ENCODE assay signal across 1 cellular context in the genomic region with DNA sequence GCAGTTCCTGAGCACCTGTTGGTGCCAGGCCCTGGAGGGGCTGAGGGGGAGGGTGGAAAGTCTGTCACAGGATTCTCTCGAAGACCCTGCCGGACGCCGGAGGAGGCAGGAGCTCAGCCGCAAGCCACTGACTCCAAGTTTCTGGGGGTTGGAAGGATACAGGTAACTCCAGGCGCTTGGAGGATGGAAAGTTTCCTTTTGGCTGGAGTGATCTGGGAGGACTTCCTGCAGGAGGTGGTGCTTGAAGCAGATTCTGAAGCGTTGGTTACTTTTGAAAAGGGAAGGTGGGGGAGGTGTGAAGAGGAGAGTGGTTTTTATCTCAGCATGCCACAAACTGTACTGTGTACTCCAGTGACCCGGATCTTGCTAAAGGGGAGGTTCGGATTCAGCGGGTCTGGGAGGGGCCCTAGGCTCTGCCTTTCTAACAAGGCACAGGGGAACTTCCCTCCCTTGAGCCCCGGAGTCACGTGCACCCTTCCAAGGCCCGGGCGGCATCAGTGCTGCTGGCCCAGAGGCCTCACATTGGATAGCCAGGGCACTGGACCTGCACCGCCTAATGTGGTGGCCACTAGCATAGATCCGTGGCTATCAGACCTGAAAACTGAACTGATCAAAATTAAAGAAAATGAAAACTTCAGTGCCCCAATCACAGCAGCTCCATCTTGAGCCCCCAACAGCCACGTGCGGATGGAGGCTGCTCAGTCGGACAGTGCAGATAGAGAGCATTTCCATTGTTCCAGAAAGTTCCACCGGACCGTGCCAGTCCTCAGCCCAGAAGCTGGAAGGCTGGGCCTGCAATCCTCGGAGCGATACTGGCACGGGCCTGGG.
A peak's percentile ranks its signal among the peaks of the same experiment; 100 is the strongest.
TF ChIP-seq lines count a peak whose summit lies in the region.

No MANE protein-coding gene starts in this region.

TF ChIP-seq in K562, 482 proteins besides CTCF, POLR2A, EP300 and RAD21 (continued from another document):
- TF ChIP-seq, protein P1, sequence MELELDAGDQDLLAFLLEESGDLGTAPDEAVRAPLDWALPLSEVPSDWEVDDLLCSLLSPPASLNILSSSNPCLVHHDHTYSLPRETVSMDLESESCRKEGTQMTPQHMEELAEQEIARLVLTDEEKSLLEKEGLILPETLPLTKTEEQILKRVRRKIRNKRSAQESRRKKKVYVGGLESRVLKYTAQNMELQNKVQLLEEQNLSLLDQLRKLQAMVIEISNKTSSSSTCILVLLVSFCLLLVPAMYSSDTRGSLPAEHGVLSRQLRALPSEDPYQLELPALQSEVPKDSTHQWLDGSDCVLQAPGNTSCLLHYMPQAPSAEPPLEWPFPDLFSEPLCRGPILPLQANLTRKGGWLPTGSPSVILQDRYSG (tag; conservative IDR thresholded peaks at IDR 0.05; ENCODE audit: low read depth): peak; percentile 55; the same call in 1 of the 2 replicates
- TF ChIP-seq, protein P2, sequence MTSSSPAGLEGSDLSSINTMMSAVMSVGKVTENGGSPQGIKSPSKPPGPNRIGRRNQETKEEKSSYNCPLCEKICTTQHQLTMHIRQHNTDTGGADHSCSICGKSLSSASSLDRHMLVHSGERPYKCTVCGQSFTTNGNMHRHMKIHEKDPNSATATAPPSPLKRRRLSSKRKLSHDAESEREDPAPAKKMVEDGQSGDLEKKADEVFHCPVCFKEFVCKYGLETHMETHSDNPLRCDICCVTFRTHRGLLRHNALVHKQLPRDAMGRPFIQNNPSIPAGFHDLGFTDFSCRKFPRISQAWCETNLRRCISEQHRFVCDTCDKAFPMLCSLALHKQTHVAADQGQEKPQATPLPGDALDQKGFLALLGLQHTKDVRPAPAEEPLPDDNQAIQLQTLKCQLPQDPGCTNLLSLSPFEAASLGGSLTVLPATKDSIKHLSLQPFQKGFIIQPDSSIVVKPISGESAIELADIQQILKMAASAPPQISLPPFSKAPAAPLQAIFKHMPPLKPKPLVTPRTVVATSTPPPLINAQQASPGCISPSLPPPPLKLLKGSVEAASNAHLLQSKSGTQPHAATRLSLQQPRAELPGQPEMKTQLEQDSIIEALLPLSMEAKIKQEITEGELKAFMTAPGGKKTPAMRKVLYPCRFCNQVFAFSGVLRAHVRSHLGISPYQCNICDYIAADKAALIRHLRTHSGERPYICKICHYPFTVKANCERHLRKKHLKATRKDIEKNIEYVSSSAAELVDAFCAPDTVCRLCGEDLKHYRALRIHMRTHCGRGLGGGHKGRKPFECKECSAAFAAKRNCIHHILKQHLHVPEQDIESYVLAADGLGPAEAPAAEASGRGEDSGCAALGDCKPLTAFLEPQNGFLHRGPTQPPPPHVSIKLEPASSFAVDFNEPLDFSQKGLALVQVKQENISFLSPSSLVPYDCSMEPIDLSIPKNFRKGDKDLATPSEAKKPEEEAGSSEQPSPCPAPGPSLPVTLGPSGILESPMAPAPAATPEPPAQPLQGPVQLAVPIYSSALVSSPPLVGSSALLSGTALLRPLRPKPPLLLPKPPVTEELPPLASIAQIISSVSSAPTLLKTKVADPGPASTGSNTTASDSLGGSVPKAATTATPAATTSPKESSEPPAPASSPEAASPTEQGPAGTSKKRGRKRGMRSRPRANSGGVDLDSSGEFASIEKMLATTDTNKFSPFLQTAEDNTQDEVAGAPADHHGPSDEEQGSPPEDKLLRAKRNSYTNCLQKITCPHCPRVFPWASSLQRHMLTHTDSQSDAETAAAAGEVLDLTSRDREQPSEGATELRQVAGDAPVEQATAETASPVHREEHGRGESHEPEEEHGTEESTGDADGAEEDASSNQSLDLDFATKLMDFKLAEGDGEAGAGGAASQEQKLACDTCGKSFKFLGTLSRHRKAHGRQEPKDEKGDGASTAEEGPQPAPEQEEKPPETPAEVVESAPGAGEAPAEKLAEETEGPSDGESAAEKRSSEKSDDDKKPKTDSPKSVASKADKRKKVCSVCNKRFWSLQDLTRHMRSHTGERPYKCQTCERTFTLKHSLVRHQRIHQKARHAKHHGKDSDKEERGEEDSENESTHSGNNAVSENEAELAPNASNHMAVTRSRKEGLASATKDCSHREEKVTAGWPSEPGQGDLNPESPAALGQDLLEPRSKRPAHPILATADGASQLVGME (CRISPR knock-in tag; IDR thresholded peaks at IDR 0.05): no peak
- TF ChIP-seq ZFP36 (IDR thresholded peaks at IDR 0.05; ENCODE audit: low read depth, low read length, partially characterized antibody): peak; percentile 100
- no peak for TF ChIP-seq SAFB (IDR thresholded peaks at IDR 0.05; ENCODE audit: borderline replicate concordance, low read depth, low read length)
- no peak for TF ChIP-seq NEUROD1 (IDR thresholded peaks at IDR 0.05; ENCODE audit: borderline replicate concordance, low read depth, low read length, partially characterized antibody)
- TF ChIP-seq SMAD2 (IDR thresholded peaks at IDR 0.05; ENCODE audit: low read depth, low read length): no peak
- TF ChIP-seq PTRF (tag; IDR thresholded peaks at IDR 0.05): no peak
- TF ChIP-seq, protein P3, sequence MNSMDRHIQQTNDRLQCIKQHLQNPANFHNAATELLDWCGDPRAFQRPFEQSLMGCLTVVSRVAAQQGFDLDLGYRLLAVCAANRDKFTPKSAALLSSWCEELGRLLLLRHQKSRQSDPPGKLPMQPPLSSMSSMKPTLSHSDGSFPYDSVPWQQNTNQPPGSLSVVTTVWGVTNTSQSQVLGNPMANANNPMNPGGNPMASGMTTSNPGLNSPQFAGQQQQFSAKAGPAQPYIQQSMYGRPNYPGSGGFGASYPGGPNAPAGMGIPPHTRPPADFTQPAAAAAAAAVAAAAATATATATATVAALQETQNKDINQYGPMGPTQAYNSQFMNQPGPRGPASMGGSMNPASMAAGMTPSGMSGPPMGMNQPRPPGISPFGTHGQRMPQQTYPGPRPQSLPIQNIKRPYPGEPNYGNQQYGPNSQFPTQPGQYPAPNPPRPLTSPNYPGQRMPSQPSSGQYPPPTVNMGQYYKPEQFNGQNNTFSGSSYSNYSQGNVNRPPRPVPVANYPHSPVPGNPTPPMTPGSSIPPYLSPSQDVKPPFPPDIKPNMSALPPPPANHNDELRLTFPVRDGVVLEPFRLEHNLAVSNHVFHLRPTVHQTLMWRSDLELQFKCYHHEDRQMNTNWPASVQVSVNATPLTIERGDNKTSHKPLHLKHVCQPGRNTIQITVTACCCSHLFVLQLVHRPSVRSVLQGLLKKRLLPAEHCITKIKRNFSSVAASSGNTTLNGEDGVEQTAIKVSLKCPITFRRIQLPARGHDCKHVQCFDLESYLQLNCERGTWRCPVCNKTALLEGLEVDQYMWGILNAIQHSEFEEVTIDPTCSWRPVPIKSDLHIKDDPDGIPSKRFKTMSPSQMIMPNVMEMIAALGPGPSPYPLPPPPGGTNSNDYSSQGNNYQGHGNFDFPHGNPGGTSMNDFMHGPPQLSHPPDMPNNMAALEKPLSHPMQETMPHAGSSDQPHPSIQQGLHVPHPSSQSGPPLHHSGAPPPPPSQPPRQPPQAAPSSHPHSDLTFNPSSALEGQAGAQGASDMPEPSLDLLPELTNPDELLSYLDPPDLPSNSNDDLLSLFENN (IDR thresholded peaks at IDR 0.05; ENCODE audit: low read depth in 2 of 2, low read length in 2 of 2): no peak
- TF ChIP-seq HMG20A (CRISPR knock-in tag; conservative IDR thresholded peaks at IDR 0.05): no peak
- peak; percentile 78 for TF ChIP-seq TEAD4 (IDR thresholded peaks at IDR 0.05; ENCODE audit: low read length)
- TF ChIP-seq TEAD4 (CRISPR knock-in tag; IDR thresholded peaks at IDR 0.05; ENCODE audit: borderline replicate concordance): no peak
- TF ChIP-seq HDAC6 (IDR thresholded peaks at IDR 0.05; ENCODE audit: low read depth, low read length): no peak
- TF ChIP-seq ZC3H11A (IDR thresholded peaks at IDR 0.05; ENCODE audit: low read depth, low read length): no peak
- TF ChIP-seq ZNF212 (CRISPR knock-in tag; IDR thresholded peaks at IDR 0.05): no peak
- no peak for TF ChIP-seq RBM17 (IDR thresholded peaks at IDR 0.05; ENCODE audit: borderline replicate concordance, low read depth, low read length)
- no peak for TF ChIP-seq KHSRP (IDR thresholded peaks at IDR 0.05)
- no peak for TF ChIP-seq ZKSCAN8 (CRISPR knock-in tag; IDR thresholded peaks at IDR 0.05)
- TF ChIP-seq HEY1 (CRISPR knock-in tag; IDR thresholded peaks at IDR 0.05; ENCODE audit: borderline replicate concordance): no peak
- TF ChIP-seq FOXK1 (CRISPR knock-in tag; IDR thresholded peaks at IDR 0.05; ENCODE audit: borderline replicate concordance): 0 out of 2 replicates have a peak, but pooled peaks have one; percentile 54
- TF ChIP-seq SOX6 (IDR thresholded peaks at IDR 0.05): peak; percentile 87
- no peak for TF ChIP-seq PHB2 (IDR thresholded peaks at IDR 0.05; ENCODE audit: low read depth)
- no peak for TF ChIP-seq PHF21A (IDR thresholded peaks at IDR 0.05; ENCODE audit: borderline replicate concordance, low read depth)
- TF ChIP-seq LARP7 (IDR thresholded peaks at IDR 0.05): no peak
- peak; percentile 70 for TF ChIP-seq SMARCE1 (IDR thresholded peaks at IDR 0.05)
- peak; percentile 24 for TF ChIP-seq TAF1 (IDR thresholded peaks at IDR 0.05; ENCODE audit: control insufficient read depth, extremely low read depth, insufficient read depth, low read length, severe bottlenecking)
- no peak for TF ChIP-seq PHTF2 (CRISPR knock-in tag; IDR thresholded peaks at IDR 0.05)
- no peak for TF ChIP-seq HDAC3 (IDR thresholded peaks at IDR 0.05; ENCODE audit: borderline replicate concordance, partially characterized antibody)
- TF ChIP-seq HNRNPLL (IDR thresholded peaks at IDR 0.05; ENCODE audit: low read depth, low read length, poor library complexity, severe bottlenecking): peak; percentile 1
- TF ChIP-seq ZNF217 (CRISPR knock-in tag; IDR thresholded peaks at IDR 0.05): no peak
- no peak for TF ChIP-seq ZNF143 (CRISPR knock-in tag; IDR thresholded peaks at IDR 0.05)
- TF ChIP-seq RAD51 (IDR thresholded peaks at IDR 0.05; ENCODE audit: borderline replicate concordance, low read depth): peak; percentile 94
- TF ChIP-seq ZNF197 (CRISPR knock-in tag; IDR thresholded peaks at IDR 0.05; ENCODE audit: low read depth): no peak
- no peak for TF ChIP-seq WHSC1 (IDR thresholded peaks at IDR 0.05; ENCODE audit: low read length)
- no peak for TF ChIP-seq ZNF41 (CRISPR knock-in tag; conservative IDR thresholded peaks at IDR 0.05)
- TF ChIP-seq, protein P4, sequence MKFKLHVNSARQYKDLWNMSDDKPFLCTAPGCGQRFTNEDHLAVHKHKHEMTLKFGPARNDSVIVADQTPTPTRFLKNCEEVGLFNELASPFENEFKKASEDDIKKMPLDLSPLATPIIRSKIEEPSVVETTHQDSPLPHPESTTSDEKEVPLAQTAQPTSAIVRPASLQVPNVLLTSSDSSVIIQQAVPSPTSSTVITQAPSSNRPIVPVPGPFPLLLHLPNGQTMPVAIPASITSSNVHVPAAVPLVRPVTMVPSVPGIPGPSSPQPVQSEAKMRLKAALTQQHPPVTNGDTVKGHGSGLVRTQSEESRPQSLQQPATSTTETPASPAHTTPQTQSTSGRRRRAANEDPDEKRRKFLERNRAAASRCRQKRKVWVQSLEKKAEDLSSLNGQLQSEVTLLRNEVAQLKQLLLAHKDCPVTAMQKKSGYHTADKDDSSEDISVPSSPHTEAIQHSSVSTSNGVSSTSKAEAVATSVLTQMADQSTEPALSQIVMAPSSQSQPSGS (CRISPR knock-in tag; IDR thresholded peaks at IDR 0.05): no peak
